In genomic region chr5:65411356-65411755, GRCh38 we compare ENCODE assay signal across 11 cellular contexts.
"Had no signal": no experiment of that assay in that cellular context is flagged by ENCODE, and none has a peak within 500 bp of the region (broad histone marks: within the 10 kb centered on the region; RNA-seq: fewer than 3 reads in every experiment).

No MANE protein-coding gene starts in this region.

- H3K27ac ChIP-seq: GM23248 had no signal

- H3K4me2 ChIP-seq: GM23338 had no signal

- H3K9me3 ChIP-seq: HAP-1 had no signal

- H3K4me3 ChIP-seq: GM23248, GM23338, HAP-1 had no signal

- H3K4me3 Mint-ChIP-seq: GM23338, H9, HFFc6 had no signal

- ATAC-seq: GM23338, HCT116 had no signal

- H2AFZ ChIP-seq: GM23248, GM23338 had no signal

- FAIRE-seq: H1, H54 had no signal

- H3K4me1 ChIP-seq: HAP-1 had no signal

- DNase-seq: GM23248, GOT3, H7, H9, HCEC 1CT, HFFc6 had no signal

- H3K36me3 ChIP-seq: HAP-1 had no signal

- H3K27ac Mint-ChIP-seq: GM23338, H9, HFFc6 had no signal

- H3K4me1 Mint-ChIP-seq: H9 had no signal

- H3K9ac ChIP-seq: GM23248 had no signal
